Comparison of ENCODE assay signal across 13 cellular contexts in genomic region chr7:371119-371778, GRCh38.
A peak's percentile ranks its signal among the peaks of the same experiment; 100 is the strongest.
DNase-seq lines count a peak whose midpoint lies in the region; ATAC-seq and TF ChIP-seq lines count a peak whose summit lies in the region.
"Had no signal": no experiment of that assay in that cellular context is flagged by ENCODE, and none has a peak within 500 bp of the region (broad histone marks: within the 10 kb centered on the region; RNA-seq: fewer than 3 reads in every experiment).

No MANE protein-coding gene starts in this region.

- in situ Hi-C loops in KBM-7 (cut with MboI; ENCODE audit: low pct_unique_long_range_greater_than_20kb, low sequenced_read_pairs) = no loop called here

- no peak overlapping the region for H4K91ac ChIP-seq in mesenchymal stem cell (ENCODE audit: low read length)

- peaks cover 0 to 22% of the 10 kb centered on the region in 2 donors for H3K27me3 ChIP-seq in breast epithelium
- peaks cover 24 to 50% of the 10 kb centered on the region in 2 experiments for H3K27me3 ChIP-seq in mesenchymal stem cell (ENCODE audit: control insufficient read depth in 1 of 2, insufficient read depth in 1 of 2, low read length in 2 of 2)

- H3K27ac ChIP-seq in breast epithelium (peak overlapping the region; percentile 75 to 83), mesenchymal stem cell (ENCODE audit: low read length, poor library complexity, severe bottlenecking) (no peak overlapping the region)
- H3K27ac ChIP-seq: dorsolateral prefrontal cortex had no signal

- H3K4me1 ChIP-seq in breast epithelium (peaks cover 5% of the 10 kb centered on the region in 2 donors), mesenchymal stem cell (ENCODE audit: control insufficient read depth, insufficient read depth, low read depth, low read length) (peaks cover 9% of the 10 kb centered on the region)

- H4K8ac ChIP-seq in mesenchymal stem cell (ENCODE audit: low read length) = no peak overlapping the region

- no peak overlapping the region for H3K9ac ChIP-seq in mesenchymal stem cell (ENCODE audit: low read length)

- no peak overlapping the region for H2BK120ac ChIP-seq in mesenchymal stem cell (ENCODE audit: low read depth, low read length)

- 92% methylated on average over 13 of the region's 13 CpGs for WGBS in mesenchymal stem cell

- H3K36me3 ChIP-seq in breast epithelium = no peaks in the 10 kb centered on the region
- H3K36me3 ChIP-seq in mesenchymal stem cell (ENCODE audit: control insufficient read depth in 1 of 2, insufficient read depth in 2 of 2, low read depth in 1 of 2, low read length in 2 of 2) = no peaks in the 10 kb centered on the region

- no peak overlapping the region for H2AFZ ChIP-seq in mesenchymal stem cell (ENCODE audit: low read depth, low read length)

- H2AK5ac ChIP-seq in mesenchymal stem cell (ENCODE audit: low read length, severe bottlenecking) = no peak overlapping the region

- no peak for TF ChIP-seq CTCF in breast epithelium (IDR thresholded peaks at IDR 0.05)

- H2BK15ac ChIP-seq in mesenchymal stem cell (ENCODE audit: low read depth, poor library complexity, severe bottlenecking) = no peak overlapping the region

- H3K79me1 ChIP-seq in mesenchymal stem cell (replicated peaks; ENCODE audit: low read length, poor library complexity, severe bottlenecking) = no peaks in the 10 kb centered on the region

- no peak overlapping the region for H3K4me2 ChIP-seq in mesenchymal stem cell (ENCODE audit: low read length, poor library complexity, severe bottlenecking)

- peak; percentile 18 for DNase-seq in NCI-H748 (lab: John Stamatoyannopoulos, UW; ENCODE audit: unreplicated experiment)
- no peak for DNase-seq in NCI-H748 treated with DMSO at 0.1 percent for 48 hours (lab: John Stamatoyannopoulos, UW)
- peak; percentile 21 for DNase-seq in KBM-7
- peak in 1 of 2 donors; percentile 38 for DNase-seq in breast epithelium (ENCODE audit: low spot score in 2 of 2)
- peak; percentile 42 for DNase-seq in sciatic nerve (ENCODE audit: low spot score)
- no peak for DNase-seq in stimulated activated CD4-positive, alpha-beta T cell treated with anti-CD3 and anti-CD28 coated beads, Interleukin-4, amount 100 ng/mL, for 4 hours
- no peak for DNase-seq in H4 (ENCODE audit: low spot score)
- DNase-seq in mesenchymal stem cell = no peak
- DNase-seq: activated CD4-positive, CD25-positive, alpha-beta regulatory T cell; EL; NCI-H187; occipital lobe had no signal

- H3K18ac ChIP-seq in mesenchymal stem cell (ENCODE audit: low read depth in 1 of 2, low read length in 2 of 2) = no peak overlapping the region

- H3K9me3 ChIP-seq in breast epithelium = no peaks in the 10 kb centered on the region
- H3K9me3 ChIP-seq in mesenchymal stem cell (ENCODE audit: control insufficient read depth, low read length) = no peaks in the 10 kb centered on the region

- H3K23ac ChIP-seq in mesenchymal stem cell (ENCODE audit: low read length in 2 of 2) = no peak overlapping the region

- no peak overlapping the region for H2BK12ac ChIP-seq in mesenchymal stem cell (ENCODE audit: low read length in 2 of 2)

- no peak for ATAC-seq in sciatic nerve

- no peak for TF ChIP-seq POLR2A in breast epithelium (IDR thresholded peaks at IDR 0.05)

- no peak overlapping the region for H3K4me3 ChIP-seq in breast epithelium
- no peak overlapping the region for H3K4me3 ChIP-seq in mesenchymal stem cell (ENCODE audit: insufficient read depth in 1 of 2, low read depth in 1 of 2, low read length in 2 of 2)
- H3K4me3 ChIP-seq: dorsolateral prefrontal cortex had no signal

- H3K4ac ChIP-seq in mesenchymal stem cell (ENCODE audit: low read depth in 1 of 2, low read length in 2 of 2) = no peak overlapping the region

- intact Hi-C loops in breast epithelium (cut with DNase I; ENCODE audit: low total_unique reads) (no loop called here), sciatic nerve (cut with DNase I) (no loop called here)

- no peak overlapping the region for H3K14ac ChIP-seq in mesenchymal stem cell (ENCODE audit: low read length in 2 of 2)

- H2BK5ac ChIP-seq in mesenchymal stem cell (ENCODE audit: low read depth, low read length, poor library complexity, severe bottlenecking) = no peak overlapping the region

Comparison
In these comparisons a context has a peak if more than half of its experiments do, and no peak if none do; other contexts are left out.
1. DNase-seq: peak in NCI-H748 (single experiment), KBM-7 (single experiment) and sciatic nerve (single experiment); none in NCI-H748 treated with DMSO at 0.1 percent for 48 hours (single experiment), stimulated activated CD4-positive, alpha-beta T cell treated with anti-CD3 and anti-CD28 coated beads, Interleukin-4, amount 100 ng/mL, for 4 hours (0 of 2), H4 (single experiment) and mesenchymal stem cell (single experiment).